10 cellular contexts compared by ENCODE assay signal in the genomic region with DNA sequence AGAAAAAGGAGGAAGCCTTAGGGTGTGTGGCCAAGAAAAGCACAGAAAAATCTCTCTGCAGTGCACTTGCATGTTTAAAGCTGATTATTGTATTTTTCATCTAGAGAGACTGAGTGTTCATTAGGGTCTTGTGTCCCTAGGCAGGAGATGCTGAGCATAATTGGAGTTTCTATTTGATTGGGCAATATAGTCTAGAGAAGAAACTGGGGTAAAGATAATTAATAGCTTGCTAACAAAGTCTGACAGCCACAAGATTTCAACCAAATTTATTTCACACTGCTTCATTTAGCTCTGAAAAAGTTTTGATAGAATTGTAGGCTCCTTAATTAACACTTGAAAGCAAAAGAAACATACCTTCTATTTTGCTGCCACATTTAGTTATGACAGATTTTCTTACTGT. TPM values are rescaled to one million over a fixed set of nuclear protein-coding genes. Genes with fewer than 3 reads are reported as not detected.
DNase-seq lines count a peak whose midpoint lies in the region; ATAC-seq and TF ChIP-seq lines count a peak whose summit lies in the region.
"Had no signal": no experiment of that assay in that cellular context is flagged by ENCODE, and none has a peak within 500 bp of the region (broad histone marks: within the 10 kb centered on the region; RNA-seq: fewer than 3 reads in every experiment).

No MANE protein-coding gene starts in this region.

- H3K9me3 ChIP-seq in left lung: no peaks in the 10 kb centered on the region

- no peak for TF ChIP-seq CTCF in left lung (IDR thresholded peaks at IDR 0.05)

- ATAC-seq in left lung: no peak
- no peak for ATAC-seq in GM21717 (IDR thresholded peaks at IDR 0.05; ENCODE audit: unreplicated experiment)
- ATAC-seq in HG02973 (IDR thresholded peaks at IDR 0.05; ENCODE audit: unreplicated experiment): no peak

- intact Hi-C loops in left lung (cut with DNase I): no loop called here

- DNase-seq in caudate nucleus (lab: John Stamatoyannopoulos, UW) (peak in 1 of 61 donors; percentile 12), left lung (no peak), renal cortical epithelial cell (ENCODE audit: low read depth) (peak; percentile 22), activated T-cell treated with anti-CD3 and anti-CD28 coated beads for 4 hours (no peak), DMS53 treated with DMSO at 0.1 percent for 48 hours (lab: John Stamatoyannopoulos, UW; ENCODE audit: unreplicated experiment) (no peak)
- DNase-seq: DND-41, left cardiac atrium had no signal

- H3K4me1 ChIP-seq in left lung: no peaks in the 10 kb centered on the region

- no peaks in the 10 kb centered on the region for H3K27me3 ChIP-seq in left lung

- H3K36me3 ChIP-seq in left lung: no peaks in the 10 kb centered on the region

- H3K27ac ChIP-seq in caudate nucleus (ENCODE audit: low read depth, low read length): peak overlapping the region; percentile 40
- peak overlapping the region; percentile 26 to 83 for H3K27ac ChIP-seq in left lung

- H3K4me3 ChIP-seq in GM08714 (ENCODE audit: low read length) (peak overlapping the region; percentile 36; the same call in 1 of the 2 replicates), left lung (peak overlapping the region; percentile 30 to 37)

RNA-seq across cellular contexts. Expression of gene FLRT3, which starts 2.3 kb away (rescaled TPM):
- 100 to 1,000 TPM in 1 of 2 donors, 10 to 100 TPM in 1; 63.9 to 124 TPM for total RNA-seq in left lung
- 5.2 and 16.0 TPM in 2 replicates for total RNA-seq in renal cortical epithelial cell
